ENCODE assay signal across 8 cellular contexts in the genomic region with DNA sequence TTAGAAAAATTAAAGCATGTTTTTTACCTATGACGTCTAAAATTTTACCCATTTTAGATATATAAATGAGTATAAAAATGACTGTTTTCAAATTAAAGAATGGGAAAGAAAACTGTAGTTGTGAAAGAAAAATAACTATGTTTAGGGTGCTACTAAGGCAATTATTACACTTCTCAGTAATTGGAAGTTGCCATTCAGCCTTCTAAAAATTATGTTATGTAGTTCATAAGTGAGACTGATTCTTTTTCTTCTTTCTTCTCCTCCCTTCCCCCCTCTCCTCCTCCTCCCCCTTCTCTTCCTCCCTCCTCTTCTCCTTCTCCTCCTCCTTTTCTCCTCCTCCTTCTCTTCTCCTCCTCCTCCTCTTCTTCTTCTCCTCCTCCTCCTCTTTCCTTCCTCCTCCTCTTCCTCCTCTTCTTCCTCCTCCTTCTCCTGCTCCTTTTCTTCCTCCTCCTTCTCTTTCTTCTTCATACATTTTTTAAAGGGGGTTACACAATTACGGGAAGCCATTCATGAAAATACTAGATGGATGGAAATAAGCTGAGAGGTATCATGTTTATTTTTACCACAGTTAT.
"Had no signal": no experiment of that assay in that cellular context is flagged by ENCODE, and none has a peak within 500 bp of the region (broad histone marks: within the 10 kb centered on the region; RNA-seq: fewer than 3 reads in every experiment).

No MANE protein-coding gene starts in this region.

- H2AFZ ChIP-seq: GM23248 had no signal

- H3K9me3 ChIP-seq: HAP-1 had no signal

- DNase-seq: GOT3, H7, IMR-90 had no signal

- H3K4me3 ChIP-seq: GM23248, HAP-1 had no signal

- H3K27ac ChIP-seq: GM23248, KMS-11 had no signal

- H3K9ac ChIP-seq: GM23248, KMS-11 had no signal

- ATAC-seq: HCT116 had no signal

- FAIRE-seq: HTR-8/SVneo had no signal

- H3K36me3 ChIP-seq: HAP-1 had no signal

- H3K4me2 ChIP-seq: KMS-11 had no signal
